Comparison of ENCODE assay signal across 20 cellular contexts in the genomic region with DNA sequence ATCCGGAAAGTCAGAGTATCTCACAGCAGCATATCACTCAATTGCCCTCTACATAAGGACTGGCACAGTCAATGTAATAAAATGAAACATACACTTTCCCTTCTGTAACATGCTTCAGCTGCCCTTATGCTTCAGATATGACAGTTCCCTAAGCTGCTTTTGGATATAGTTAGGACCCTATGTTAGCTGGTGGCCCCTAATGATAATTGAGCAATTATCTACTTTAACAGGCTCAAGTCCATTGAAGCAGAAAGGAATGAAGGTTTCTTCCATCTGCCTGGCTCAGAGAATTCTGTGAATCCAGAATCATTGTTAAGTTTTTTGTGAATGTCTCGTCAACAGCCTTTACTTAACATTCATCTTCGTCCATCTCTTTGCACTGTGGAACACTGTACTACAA.
"Had no signal": no experiment of that assay in that cellular context is flagged by ENCODE, and none has a peak within 500 bp of the region (broad histone marks: within the 10 kb centered on the region; RNA-seq: fewer than 3 reads in every experiment).

No MANE protein-coding gene starts in this region.

- H3K27ac Mint-ChIP-seq: activated B cell treated with CpG ODN at 0.5 μM for 24 hours; activated CD8-positive, alpha-beta T cell treated with anti-CD3 and anti-CD28 coated beads for 36 hours; activated T-helper 17 cell treated with anti-CD3 and anti-CD28 coated beads, Interleukin-2, amount 50 U/mL, for 72 hours; dendritic cell treated with granulocyte-macrophage colony-stimulating factor and Interleukin-4, amounts not matched to agents 40 ng/mL and 50 ng/mL, for 4 days; endodermal cell; natural killer cell; stimulated activated naive B cell treated with anti-CD40 and anti-IgM and Interleukin-4, amounts not matched to agents 10 μg/mL and 1 μg/mL and 100 μg/mL, for 72 hours had no signal

- H3K9me3 Mint-ChIP-seq: activated B cell treated with CpG ODN at 0.5 μM for 24 hours; activated CD8-positive, alpha-beta T cell treated with anti-CD3 and anti-CD28 coated beads for 36 hours; endodermal cell; stimulated activated naive B cell treated with anti-CD40 and anti-IgM and Interleukin-4, amounts not matched to agents 10 μg/mL and 1 μg/mL and 100 μg/mL, for 72 hours had no signal

- H3K4me3 Mint-ChIP-seq: activated B cell treated with CpG ODN at 0.5 μM for 24 hours; activated CD8-positive, alpha-beta T cell treated with anti-CD3 and anti-CD28 coated beads for 36 hours; activated T-cell treated with anti-CD3 and anti-CD28 coated beads, Interleukin-2, amount 50 U/mL, for 4 hours; activated T-helper 17 cell treated with anti-CD3 and anti-CD28 coated beads, Interleukin-2, amount 50 U/mL, for 72 hours; dendritic cell treated with granulocyte-macrophage colony-stimulating factor and Interleukin-4, amounts not matched to agents 40 ng/mL and 50 ng/mL, for 4 days; endodermal cell; natural killer cell; stimulated activated naive B cell treated with anti-CD40 and anti-IgM and Interleukin-4, amounts not matched to agents 10 μg/mL and 1 μg/mL and 100 μg/mL, for 72 hours had no signal

- H3K36me3 Mint-ChIP-seq: natural killer cell; stimulated activated naive B cell treated with anti-CD40 and anti-IgM and Interleukin-4, amounts not matched to agents 10 μg/mL and 1 μg/mL and 100 μg/mL, for 72 hours had no signal

- H3K27me3 Mint-ChIP-seq: activated B cell treated with CpG ODN at 0.5 μM for 24 hours; activated CD8-positive, alpha-beta T cell treated with anti-CD3 and anti-CD28 coated beads for 36 hours; activated T-helper 17 cell treated with anti-CD3 and anti-CD28 coated beads, Interleukin-2, amount 50 U/mL, for 72 hours; dendritic cell treated with granulocyte-macrophage colony-stimulating factor and Interleukin-4, amounts not matched to agents 40 ng/mL and 50 ng/mL, for 4 days; stimulated activated naive B cell treated with anti-CD40 and anti-IgM and Interleukin-4, amounts not matched to agents 10 μg/mL and 1 μg/mL and 100 μg/mL, for 72 hours had no signal

- DNase-seq: activated B cell treated with CpG ODN at 0.5 μM for 24 hours; activated CD4-positive, alpha-beta T cell treated with anti-CD3 and anti-CD28 coated beads, Interleukin-2, amount 50 U/mL, for 1 hour; activated CD8-positive, alpha-beta T cell treated with anti-CD3 and anti-CD28 coated beads for 36 hours; activated gamma-delta T cell treated with Interleukin-2 at 50 U/mL for 16 hours; activated naive CD4-positive, alpha-beta T cell treated with anti-CD3 and anti-CD28 coated beads, Interleukin-2, amount 50 U/mL, for 16 hours; activated T-cell treated with anti-CD3 and anti-CD28 coated beads, Interleukin-2, amount 50 U/mL, for 4 hours; amniotic stem cell; central memory CD4-positive, alpha-beta T cell; endodermal cell; foreskin melanocyte; glutamatergic neuron; islet precursor cell; left ventricle myocardium inferior; mesendoderm; natural killer cell; stimulated activated CD4-positive, alpha-beta T cell treated with anti-CD3 and anti-CD28 coated beads, Interleukin-2, amount 100 ng/mL, for 24 hours; stimulated activated naive B cell treated with anti-CD40 and anti-IgM and Interleukin-4, amounts not matched to agents 10 μg/mL and 1 μg/mL and 100 μg/mL, for 72 hours; tibial artery had no signal

- H3K4me1 Mint-ChIP-seq: activated B cell treated with CpG ODN at 0.5 μM for 24 hours; activated T-helper 17 cell treated with anti-CD3 and anti-CD28 coated beads, Interleukin-2, amount 50 U/mL, for 72 hours; endodermal cell; natural killer cell; stimulated activated naive B cell treated with anti-CD40 and anti-IgM and Interleukin-4, amounts not matched to agents 10 μg/mL and 1 μg/mL and 100 μg/mL, for 72 hours had no signal
